Comparison of ENCODE assay signal across 20 cellular contexts in the genomic region with DNA sequence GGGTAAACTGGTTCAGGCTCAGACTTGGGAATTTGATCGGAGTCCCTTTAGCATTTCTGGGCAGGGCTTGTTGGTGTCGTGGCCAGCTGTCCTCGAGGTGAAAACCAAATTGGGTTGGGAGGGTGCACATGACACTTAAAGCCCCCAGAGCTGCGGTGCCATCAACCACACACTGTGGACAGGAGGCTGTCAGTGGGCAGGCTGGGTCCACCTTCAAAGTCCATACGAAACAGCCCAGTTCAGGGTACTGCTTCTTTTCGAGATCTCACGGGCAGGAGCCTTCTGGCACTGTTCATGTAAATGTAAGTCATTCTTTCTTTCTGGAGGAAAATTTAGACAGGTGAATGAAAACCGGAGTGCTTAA. TPM values are rescaled to one million over a fixed set of nuclear protein-coding genes. Genes with fewer than 3 reads are reported as not detected.
DNase-seq lines count a peak whose midpoint lies in the region; ATAC-seq and TF ChIP-seq lines count a peak whose summit lies in the region.
"Had no signal": no experiment of that assay in that cellular context is flagged by ENCODE, and none has a peak within 500 bp of the region (broad histone marks: within the 10 kb centered on the region; RNA-seq: fewer than 3 reads in every experiment).

No MANE protein-coding gene starts in this region.

- TF ChIP-seq POLR2A in breast epithelium (IDR thresholded peaks at IDR 0.05) (no peak), thyroid gland (IDR thresholded peaks at IDR 0.05) (no peak)

- no peak overlapping the region for H3K9ac ChIP-seq in mammary epithelial cell (ENCODE audit: insufficient read depth, low read length)
- H3K9ac ChIP-seq: parathyroid adenoma had no signal

- H4K20me1 ChIP-seq in mammary epithelial cell (ENCODE audit: insufficient read depth, low read length): no peaks in the 10 kb centered on the region

- TF ChIP-seq CTCF in breast epithelium (IDR thresholded peaks at IDR 0.05) (no peak), mammary epithelial cell (conservative IDR thresholded peaks at IDR 0.05 in 1 of 2, IDR thresholded peaks at IDR 0.05 in 1 of 2; ENCODE audit: extremely low read depth in 1 of 2, insufficient read depth in 1 of 2, low read depth in 1 of 2, low read length in 2 of 2) (no peak), RWPE2 (IDR thresholded peaks at IDR 0.05; ENCODE audit: poor library complexity, severe bottlenecking) (no peak), thyroid gland (IDR thresholded peaks at IDR 0.05) (no peak), GM20000 (IDR thresholded peaks at IDR 0.05; ENCODE audit: extremely low read depth, missing control alignments) (no peak)

- WGBS in mammary epithelial cell (ENCODE audit: low coverage, missing lambda C conversion rate): 93% methylated on average over 7 of the region's 8 CpGs
- 64 to 81% methylated on average over 8 of the region's 8 CpGs for WGBS in thyroid gland, 2 donors

- H2AFZ ChIP-seq in mammary epithelial cell (ENCODE audit: low read depth, low read length): no peak overlapping the region
- H2AFZ ChIP-seq: parathyroid adenoma had no signal

- no peaks in the 10 kb centered on the region for H3K27me3 ChIP-seq in breast epithelium
- H3K27me3 ChIP-seq in mammary epithelial cell (ENCODE audit: insufficient read depth, low read length): no peaks in the 10 kb centered on the region
- H3K27me3 ChIP-seq in RWPE2 (ENCODE audit: insufficient read depth, poor library complexity, severe bottlenecking): no peaks in the 10 kb centered on the region
- H3K27me3 ChIP-seq in thyroid gland: no peaks in the 10 kb centered on the region
- H3K27me3 ChIP-seq: esophagus squamous epithelium had no signal

- peak overlapping the region; percentile 13 to 48 for H3K27ac ChIP-seq in breast epithelium
- H3K27ac ChIP-seq in mammary epithelial cell (ENCODE audit: insufficient read depth, low read depth, low read length): no peak overlapping the region
- H3K27ac ChIP-seq in RWPE2 (ENCODE audit: poor library complexity, severe bottlenecking): no peak overlapping the region
- H3K27ac ChIP-seq in thyroid gland: peak overlapping the region; percentile 56 to 72 (median 64)
- H3K27ac ChIP-seq: HL-60, parathyroid adenoma had no signal

- intact Hi-C loops in breast epithelium (cut with DNase I; ENCODE audit: low total_unique reads) (no loop called here), mammary epithelial cell (cut with micrococcal nuclease) (no loop called here), thyroid gland (cut with DNase I) (no loop called here)

- no peaks in the 10 kb centered on the region for H3K36me3 ChIP-seq in breast epithelium
- H3K36me3 ChIP-seq in mammary epithelial cell (ENCODE audit: insufficient read depth, low read length): no peaks in the 10 kb centered on the region
- H3K36me3 ChIP-seq in RWPE2 (ENCODE audit: low read depth): no peaks in the 10 kb centered on the region
- H3K36me3 ChIP-seq in thyroid gland: no peaks in the 10 kb centered on the region
- H3K36me3 ChIP-seq: esophagus squamous epithelium had no signal

- CTCF ChIA-PET in mammary epithelial cell (lab: Charles Lee; ENCODE audit: low non-redundant PET): interaction anchor here (0.6 kb wide), 1 partner anchor 674 kb away, joined by 3 read pairs; no protein-coding TSS in a partner anchor

- H3K79me2 ChIP-seq in mammary epithelial cell (ENCODE audit: insufficient read depth, low read length): peaks cover 94% of the 10 kb centered on the region
- H3K79me2 ChIP-seq: parathyroid adenoma had no signal

- H3K4me1 ChIP-seq in breast epithelium (peaks cover 0 to 20% of the 10 kb centered on the region in 2 donors), mammary epithelial cell (ENCODE audit: insufficient read depth, low read length) (peaks cover 38% of the 10 kb centered on the region), RWPE2 (ENCODE audit: insufficient read depth, poor library complexity, severe bottlenecking) (peaks cover 8% of the 10 kb centered on the region), thyroid gland (peaks cover 20 to 38% of the 10 kb centered on the region in 2 donors)

- dilution Hi-C loops in mammary epithelial cell (cut with HindIII; ENCODE audit: low sequenced_read_pairs): no loop called here

- in situ Hi-C loops in mammary epithelial cell (cut with MboI; ENCODE audit: low sequenced_read_pairs in 2 of 2): loop anchor here in 1 of 2 donors (10.0 kb wide), 1 partner anchor 66 kb away; no protein-coding TSS in a partner anchor

- H3K4me3 ChIP-seq in breast epithelium: no peak overlapping the region
- H3K4me3 ChIP-seq in mammary epithelial cell (replicated peaks in 1 of 3; ENCODE audit: insufficient read depth in 1 of 3, low read depth in 2 of 3, low read length in 3 of 3): no peak overlapping the region
- no peak overlapping the region for H3K4me3 ChIP-seq in RWPE2 (ENCODE audit: severe bottlenecking)
- no peak overlapping the region for H3K4me3 ChIP-seq in thyroid gland (replicated peaks in 1 of 3)
- H3K4me3 ChIP-seq: esophagus squamous epithelium had no signal

- no peak overlapping the region for H3K4me2 ChIP-seq in mammary epithelial cell (ENCODE audit: insufficient read depth, low read depth, low read length)

- no peaks in the 10 kb centered on the region for H3K9me3 ChIP-seq in breast epithelium
- no peaks in the 10 kb centered on the region for H3K9me3 ChIP-seq in mammary epithelial cell (replicated peaks; ENCODE audit: insufficient read depth, low read length)
- no peaks in the 10 kb centered on the region for H3K9me3 ChIP-seq in RWPE2 (ENCODE audit: severe bottlenecking)
- H3K9me3 ChIP-seq in thyroid gland: no peaks in the 10 kb centered on the region
- H3K9me3 ChIP-seq: esophagus squamous epithelium had no signal

- no TSS peak for BruUV-seq in mammary epithelial cell (replicated peaks; lab: Mats Ljungman, UMichigan)

- no peak for DNase-seq in breast epithelium (ENCODE audit: low spot score in 2 of 2)
- DNase-seq in mammary epithelial cell: no peak
- DNase-seq in RWPE2 (ENCODE audit: low spot score): peak; percentile 23
- DNase-seq in myocyte (ENCODE audit: low read depth): peak; percentile 53
- no peak for DNase-seq in thyroid gland
- DNase-seq in GM20000 (ENCODE audit: low spot score): no peak
- no peak for DNase-seq in NCI-H82 treated with DMSO at 0.1 percent for 48 hours (lab: John Stamatoyannopoulos, UW; ENCODE audit: unreplicated experiment)
- DNase-seq: activated CD4-positive, alpha-beta T cell treated with anti-CD3 and anti-CD28 coated beads, Interleukin-2, amount 10 ng/mL, durations not matched to agents 7 days and 5 days; activated CD8-positive, alpha-beta memory T cell treated with anti-CD3 and anti-CD28 coated beads, Interleukin-2, amount 50 U/mL, for 4 hours; effector CD8-positive, alpha-beta T cell; esophagus squamous epithelium; HCEC 1CT; NCI-H1930; small intestine; stimulated activated CD4-positive, alpha-beta T cell treated with anti-CD3 and anti-CD28 coated beads, Interleukin-4, amount 100 ng/mL, for 1 hour; stimulated activated naive CD8-positive, alpha-beta T cell treated with anti-CD3 and anti-CD28 coated beads, Interleukin-15, amount 100 ng/mL, for 72 hours had no signal

- ATAC-seq in RWPE2 (ENCODE audit: low read depth) (no peak), GM18868 (IDR thresholded peaks at IDR 0.05; ENCODE audit: unreplicated experiment) (no peak)
- ATAC-seq: Right ventricle myocardium inferior; stimulated activated naive CD8-positive, alpha-beta T cell treated with anti-CD3 and anti-CD28 coated beads, Interleukin-15, amount 100 ng/mL, for 72 hours had no signal

RNA-seq across cellular contexts. Expression of a gene that starts 7.0 kb away (rescaled TPM):
- total RNA-seq in breast epithelium: 10 to 100 TPM in 2 of 3 donors, 1 to 10 TPM in 1; 3.0 to 20.2 (median 15.7) TPM
- total RNA-seq in mammary epithelial cell: 10 to 100 TPM; 16.0 to 26.6 TPM
- 17.0 TPM for polyA plus RNA-seq in mammary epithelial cell
- polyA minus RNA-seq in mammary epithelial cell: 66.3 TPM
- total RNA-seq in myocyte: 11.4 and 14.2 TPM in 2 replicates
- 18.1 TPM for polyA plus RNA-seq in myocyte (2012)
- total RNA-seq in thyroid gland: 10 to 100 TPM; 11.3 to 22.7 (median 13.5) TPM

Comparison
In these comparisons a context has a peak if more than half of its experiments do, and no peak if none do; other contexts are left out.
1. H3K27ac ChIP-seq: peak in breast epithelium (2 of 2) and thyroid gland (3 of 3); none in mammary epithelial cell (single experiment) and RWPE2 (single experiment).
2. DNase-seq: peak in RWPE2 (single experiment) and myocyte (single experiment); none in breast epithelium (0 of 2), mammary epithelial cell (single experiment), thyroid gland (0 of 2), GM20000 (single experiment) and NCI-H82 treated with DMSO at 0.1 percent for 48 hours (single experiment).